Comparison of ENCODE assay signal across 8 cellular contexts in the genomic region with DNA sequence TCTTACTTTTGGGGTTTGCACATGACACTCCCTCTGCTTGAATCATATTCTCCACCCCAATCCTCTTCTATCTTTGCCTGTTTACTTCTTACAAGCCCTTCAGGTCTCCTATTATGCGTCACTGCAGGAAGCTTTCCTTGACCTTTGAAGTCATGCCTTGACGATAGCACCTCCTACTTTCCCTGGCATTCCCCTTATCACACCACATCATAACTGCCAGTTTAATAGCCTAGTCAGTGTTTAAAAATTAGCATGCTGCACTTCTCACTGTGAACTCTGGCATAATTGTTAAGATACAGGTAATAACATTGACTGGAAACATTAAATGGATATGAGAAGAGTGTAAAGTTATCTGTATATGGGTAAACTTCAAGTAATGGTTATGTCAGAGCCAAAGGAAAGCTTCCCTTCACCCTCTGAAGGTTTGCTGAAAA. TPM values are rescaled to one million over a fixed set of nuclear protein-coding genes. Genes with fewer than 3 reads are reported as not detected.
A peak's percentile ranks its signal among the peaks of the same experiment; 100 is the strongest.
DNase-seq lines count a peak whose midpoint lies in the region; ATAC-seq and FAIRE-seq lines count a peak whose summit lies in the region.

No MANE protein-coding gene starts in this region.

- H3K36me3 ChIP-seq in mesenchymal stem cell (ENCODE audit: control insufficient read depth in 1 of 2, insufficient read depth in 2 of 2, low read depth in 1 of 2, low read length in 2 of 2): no peaks in the 10 kb centered on the region
- H3K36me3 ChIP-seq in CD8-positive, alpha-beta memory T cell (ENCODE audit: insufficient read depth, low read length): no peaks in the 10 kb centered on the region

- H3K27ac Mint-ChIP-seq in activated naive CD8-positive, alpha-beta T cell treated with anti-CD3 and anti-CD28 coated beads, Interleukin-2, amount 10 ng/mL, durations not matched to agents 7 days and 5 days: no peak overlapping the region
- peak overlapping the region in 1 of 8 donors; percentile 7 for H3K27ac Mint-ChIP-seq in CD8-positive, alpha-beta memory T cell

- no peak overlapping the region for H2BK15ac ChIP-seq in mesenchymal stem cell (ENCODE audit: low read depth, poor library complexity, severe bottlenecking)

- H3K4me1 ChIP-seq in mesenchymal stem cell (ENCODE audit: control insufficient read depth, insufficient read depth, low read depth, low read length): no peaks in the 10 kb centered on the region
- no peaks in the 10 kb centered on the region for H3K4me1 ChIP-seq in CD8-positive, alpha-beta memory T cell (ENCODE audit: insufficient read depth, low read length)

- H3K18ac ChIP-seq in mesenchymal stem cell (ENCODE audit: low read depth in 1 of 2, low read length in 2 of 2): no peak overlapping the region

- no peak overlapping the region for H3K4ac ChIP-seq in mesenchymal stem cell (ENCODE audit: low read depth in 1 of 2, low read length in 2 of 2)

- no peak overlapping the region for H3K4me3 ChIP-seq in mesenchymal stem cell (ENCODE audit: insufficient read depth in 1 of 2, low read depth in 1 of 2, low read length in 2 of 2)
- H3K4me3 ChIP-seq in CD8-positive, alpha-beta memory T cell (ENCODE audit: low read length): no peak overlapping the region

- DNase-seq in EL (peak; percentile 34), HTR-8/SVneo (ENCODE audit: insufficient read length, low spot score) (peak; percentile 5), mesenchymal stem cell (peak; percentile 50), putamen (ENCODE audit: low spot score) (no peak), NCI-H526 (lab: John Stamatoyannopoulos, UW) (no peak)
- DNase-seq in activated naive CD8-positive, alpha-beta T cell treated with anti-CD3 and anti-CD28 coated beads, Interleukin-2, amount 10 ng/mL, durations not matched to agents 7 days and 5 days: no peak
- no peak for DNase-seq in CD8-positive, alpha-beta memory T cell

- H2BK12ac ChIP-seq in mesenchymal stem cell (ENCODE audit: low read length in 2 of 2): no peak overlapping the region

- no peak overlapping the region for H4K91ac ChIP-seq in mesenchymal stem cell (ENCODE audit: low read length)

- no peak overlapping the region for H3K4me3 Mint-ChIP-seq in activated naive CD8-positive, alpha-beta T cell treated with anti-CD3 and anti-CD28 coated beads, Interleukin-2, amount 10 ng/mL, durations not matched to agents 7 days and 5 days
- no peak overlapping the region for H3K4me3 Mint-ChIP-seq in CD8-positive, alpha-beta memory T cell

- no peak overlapping the region for H2BK5ac ChIP-seq in mesenchymal stem cell (ENCODE audit: low read depth, low read length, poor library complexity, severe bottlenecking)

- H3K27me3 Mint-ChIP-seq in activated naive CD8-positive, alpha-beta T cell treated with anti-CD3 and anti-CD28 coated beads, Interleukin-2, amount 10 ng/mL, durations not matched to agents 7 days and 5 days: no peaks in the 10 kb centered on the region
- no peaks in the 10 kb centered on the region for H3K27me3 Mint-ChIP-seq in CD8-positive, alpha-beta memory T cell

- no peak overlapping the region for H2AFZ ChIP-seq in mesenchymal stem cell (ENCODE audit: low read depth, low read length)

- H2AK5ac ChIP-seq in mesenchymal stem cell (ENCODE audit: low read length, severe bottlenecking): no peak overlapping the region

- H3K9ac ChIP-seq in mesenchymal stem cell (ENCODE audit: low read length): no peak overlapping the region

- no peak overlapping the region for H3K27ac ChIP-seq in mesenchymal stem cell (ENCODE audit: low read length, poor library complexity, severe bottlenecking)
- H3K27ac ChIP-seq in CD8-positive, alpha-beta memory T cell (ENCODE audit: low read depth, low read length): no peak overlapping the region

- H3K36me3 Mint-ChIP-seq in activated naive CD8-positive, alpha-beta T cell treated with anti-CD3 and anti-CD28 coated beads, Interleukin-2, amount 10 ng/mL, durations not matched to agents 7 days and 5 days: no peaks in the 10 kb centered on the region
- no peaks in the 10 kb centered on the region for H3K36me3 Mint-ChIP-seq in CD8-positive, alpha-beta memory T cell

- ATAC-seq in activated naive CD8-positive, alpha-beta T cell treated with anti-CD3 and anti-CD28 coated beads, Interleukin-2, amount 10 ng/mL, durations not matched to agents 7 days and 5 days (ENCODE audit: low read depth): peak; percentile 33
- no peak for ATAC-seq in HG03097 (IDR thresholded peaks at IDR 0.05; ENCODE audit: low FRiP score, unreplicated experiment)

- H3K23ac ChIP-seq in mesenchymal stem cell (ENCODE audit: low read length in 2 of 2): no peak overlapping the region

- H3K14ac ChIP-seq in mesenchymal stem cell (ENCODE audit: low read length in 2 of 2): no peak overlapping the region

- peaks cover 5% of the 10 kb centered on the region for H3K4me1 Mint-ChIP-seq in activated naive CD8-positive, alpha-beta T cell treated with anti-CD3 and anti-CD28 coated beads, Interleukin-2, amount 10 ng/mL, durations not matched to agents 7 days and 5 days
- H3K4me1 Mint-ChIP-seq in CD8-positive, alpha-beta memory T cell: peaks cover 4 to 8% (median 7%) of the 10 kb centered on the region in 3 donors

- no peak overlapping the region for H4K8ac ChIP-seq in mesenchymal stem cell (ENCODE audit: low read length)

- H3K9me3 Mint-ChIP-seq in activated naive CD8-positive, alpha-beta T cell treated with anti-CD3 and anti-CD28 coated beads, Interleukin-2, amount 10 ng/mL, durations not matched to agents 7 days and 5 days: no peaks in the 10 kb centered on the region
- no peaks in the 10 kb centered on the region for H3K9me3 Mint-ChIP-seq in CD8-positive, alpha-beta memory T cell

- no peak for FAIRE-seq in HTR-8/SVneo (lab: Jason Lieb, UNC)

- H3K27me3 ChIP-seq in mesenchymal stem cell (ENCODE audit: control insufficient read depth in 1 of 2, insufficient read depth in 1 of 2, low read length in 2 of 2): no peaks in the 10 kb centered on the region
- H3K27me3 ChIP-seq in CD8-positive, alpha-beta memory T cell (ENCODE audit: insufficient read depth, low read length, poor library complexity, severe bottlenecking): no peaks in the 10 kb centered on the region

- H2BK120ac ChIP-seq in mesenchymal stem cell (ENCODE audit: low read depth, low read length): no peak overlapping the region

- POLR2A ChIA-PET in activated naive CD8-positive, alpha-beta T cell treated with anti-CD3 and anti-CD28 coated beads, Interleukin-2, amount 10 ng/mL, durations not matched to agents 7 days and 5 days (lab: Charles Lee): no interaction called here
- POLR2A ChIA-PET in CD8-positive, alpha-beta memory T cell (lab: Charles Lee): no interaction called here

- CTCF ChIA-PET in CD8-positive, alpha-beta memory T cell (lab: Charles Lee): no interaction called here

- WGBS in mesenchymal stem cell: 26% methylated on average over 2 of the region's 2 CpGs

- no peaks in the 10 kb centered on the region for H3K79me1 ChIP-seq in mesenchymal stem cell (replicated peaks; ENCODE audit: low read length, poor library complexity, severe bottlenecking)

- H3K9me3 ChIP-seq in mesenchymal stem cell (ENCODE audit: control insufficient read depth, low read length): no peaks in the 10 kb centered on the region
- no peaks in the 10 kb centered on the region for H3K9me3 ChIP-seq in CD8-positive, alpha-beta memory T cell (ENCODE audit: low read length)

- H3K4me2 ChIP-seq in mesenchymal stem cell (ENCODE audit: low read length, poor library complexity, severe bottlenecking): no peak overlapping the region

RNA-seq across cellular contexts. Expression of a gene that starts 37.1 kb away (rescaled TPM):
- 10 to 100 TPM; 41.7 to 42.8 TPM for total RNA-seq in activated naive CD8-positive, alpha-beta T cell treated with anti-CD3 and anti-CD28 coated beads, Interleukin-2, amount 10 ng/mL, durations not matched to agents 7 days and 5 days
- 8.5 TPM for polyA plus RNA-seq in mesenchymal stem cell (2013, experiment 1 of 2)
- polyA plus RNA-seq in mesenchymal stem cell (2013, experiment 2 of 2): 8.6 TPM
- total RNA-seq in CD8-positive, alpha-beta memory T cell: 10 to 100 TPM; 23.5 to 25.6 TPM
- polyA plus RNA-seq in CD8-positive, alpha-beta memory T cell: 31.8 TPM

RNA-seq across cellular contexts. Expression of a gene that starts 51.7 kb away (rescaled TPM):
- total RNA-seq in activated naive CD8-positive, alpha-beta T cell treated with anti-CD3 and anti-CD28 coated beads, Interleukin-2, amount 10 ng/mL, durations not matched to agents 7 days and 5 days: 10 to 100 TPM; 53.4 to 60.3 TPM
- 21.9 TPM for polyA plus RNA-seq in mesenchymal stem cell (2013, experiment 1 of 2)
- 22.9 TPM for polyA plus RNA-seq in mesenchymal stem cell (2013, experiment 2 of 2)
- total RNA-seq in CD8-positive, alpha-beta memory T cell: 10 to 100 TPM; 48.3 to 51.9 TPM
- polyA plus RNA-seq in CD8-positive, alpha-beta memory T cell: 25.5 TPM

Comparison
In these comparisons a context has a peak if more than half of its experiments do, and no peak if none do; other contexts are left out.
1. DNase-seq: peak in EL (single experiment), HTR-8/SVneo (single experiment) and mesenchymal stem cell (single experiment); none in activated naive CD8-positive, alpha-beta T cell treated with anti-CD3 and anti-CD28 coated beads, Interleukin-2, amount 10 ng/mL, durations not matched to agents 7 days and 5 days (single experiment), CD8-positive, alpha-beta memory T cell (0 of 5), putamen (single experiment) and NCI-H526 (0 of 2).